In genomic region chr12:58925111-58925732, GRCh38 we compare ENCODE assay signal across 20 cellular contexts. TPM values are rescaled to one million over a fixed set of nuclear protein-coding genes. Genes with fewer than 3 reads are reported as not detected.
DNase-seq lines count a peak whose midpoint lies in the region; ATAC-seq, FAIRE-seq and TF ChIP-seq lines count a peak whose summit lies in the region.
"Had no signal": no experiment of that assay in that cellular context is flagged by ENCODE, and none has a peak within 500 bp of the region (broad histone marks: within the 10 kb centered on the region; RNA-seq: fewer than 3 reads in every experiment).

No MANE protein-coding gene starts in this region.

- intact Hi-C loops in Caco-2 (cut with micrococcal nuclease; ENCODE audit: unreplicated experiment): loop anchor here (2.0 to 10.0 kb wide), 2 partner anchors 230 to 508 kb away; no protein-coding TSS in a partner anchor
- intact Hi-C loops in CD14-positive monocyte (cut with micrococcal nuclease): no loop called here

- DNase-seq in Caco-2 (peak; percentile 44 to 52), RCC 7860 (ENCODE audit: low spot score) (peak; percentile 7), endothelial cell (ENCODE audit: low spot score) (no peak), urothelium cell line (ENCODE audit: low spot score) (no peak), NCI-H2029 (lab: John Stamatoyannopoulos, UW) (no peak), CD14-positive monocyte (ENCODE audit: low spot score) (no peak)
- DNase-seq: activated CD4-positive, alpha-beta T cell treated with anti-CD3 and anti-CD28 coated beads, Interleukin-2, amount 10 ng/mL, durations not matched to agents 7 days and 5 days; activated T-cell treated with anti-CD3 and anti-CD28 coated beads, Interleukin-2, amount 50 U/mL, for 24 hours; CD8-positive, alpha-beta T cell; gastrocnemius medialis; NK-92 treated with Interleukin-12 subunit alpha and Interleukin-12 subunit beta, amount 100 ng/mL, for 24 hours; stimulated activated CD4-positive, alpha-beta T cell treated with anti-CD3 and anti-CD28 coated beads, Interleukin-12 subunit alpha, Interleukin-12 subunit beta, amount 100 ng/mL, for 4 hours; stimulated activated naive CD8-positive, alpha-beta T cell treated with anti-CD3 and anti-CD28 coated beads, Interleukin-15, Interleukin-2, amounts not matched to agents 100 U/mL and 50 U/mL, for 24 hours; T-helper 9 cell had no signal

- TF ChIP-seq CTCF in Caco-2 (IDR thresholded peaks at IDR 0.05; ENCODE audit: insufficient read depth in 1 of 2, low read depth in 1 of 2, low read length in 1 of 2, severe bottlenecking in 1 of 2, unreplicated experiment in 1 of 2) (no peak), endothelial cell (IDR thresholded peaks at IDR 0.05; ENCODE audit: unreplicated experiment) (no peak), CD14-positive monocyte (IDR thresholded peaks at IDR 0.05) (no peak)

- H3K4me3 Mint-ChIP-seq in Caco-2 (ENCODE audit: unreplicated experiment): peak overlapping the region; percentile 17
- H3K4me3 Mint-ChIP-seq in endothelial cell (ENCODE audit: unreplicated experiment): no peak overlapping the region
- no peak overlapping the region for H3K4me3 Mint-ChIP-seq in CD14-positive monocyte
- H3K4me3 Mint-ChIP-seq: activated CD4-positive, alpha-beta T cell treated with anti-CD3 and anti-CD28 coated beads, Interleukin-2, amount 10 ng/mL, durations not matched to agents 7 days and 5 days; activated T-cell treated with anti-CD3 and anti-CD28 coated beads, Interleukin-2, amount 50 U/mL, for 24 hours; CD8-positive, alpha-beta T cell had no signal

- H3K27ac Mint-ChIP-seq in Caco-2 (ENCODE audit: unreplicated experiment) (peak overlapping the region; percentile 55), endothelial cell (ENCODE audit: unreplicated experiment) (peak overlapping the region; percentile 55), CD14-positive monocyte (no peak overlapping the region)
- H3K27ac Mint-ChIP-seq: activated CD4-positive, alpha-beta T cell treated with anti-CD3 and anti-CD28 coated beads, Interleukin-2, amount 10 ng/mL, durations not matched to agents 7 days and 5 days; activated naive CD4-positive, alpha-beta T cell treated with anti-CD3 and anti-CD28 coated beads, Interleukin-2, amount 50 U/mL, for 72 hours; activated T-cell treated with anti-CD3 and anti-CD28 coated beads, Interleukin-2, amount 50 U/mL, for 24 hours; CD8-positive, alpha-beta T cell had no signal

- H3K4me1 ChIP-seq in Caco-2: peaks cover 39% of the 10 kb centered on the region
- peaks cover 5 to 37% of the 10 kb centered on the region in 2 donors for H3K4me1 ChIP-seq in mucosa of rectum (ENCODE audit: control insufficient read depth in 2 of 2, insufficient read depth in 2 of 2, low read length in 2 of 2)

- H3K9me3 ChIP-seq in Caco-2 (no peaks in the 10 kb centered on the region), mucosa of rectum (ENCODE audit: control insufficient read depth in 2 of 2, low read length in 2 of 2) (no peaks in the 10 kb centered on the region)
- H3K9me3 ChIP-seq: gastrocnemius medialis had no signal

- H3K27me3 ChIP-seq in Caco-2 (replicated peaks; ENCODE audit: control insufficient read depth, insufficient read depth, low read length) (no peaks in the 10 kb centered on the region), mucosa of rectum (ENCODE audit: control insufficient read depth in 2 of 2, insufficient read depth in 2 of 2, low read length in 2 of 2) (no peaks in the 10 kb centered on the region)
- H3K27me3 ChIP-seq: gastrocnemius medialis had no signal

- POLR2A ChIA-PET in Caco-2 (lab: Charles Lee): no interaction called here

- H3K9ac ChIP-seq in mucosa of rectum (ENCODE audit: low read depth in 1 of 2, low read length in 2 of 2): peak overlapping the region in 1 of 2 donors; percentile 40

- H3K9me3 Mint-ChIP-seq in Caco-2 (ENCODE audit: unreplicated experiment): no peaks in the 10 kb centered on the region
- no peaks in the 10 kb centered on the region for H3K9me3 Mint-ChIP-seq in endothelial cell (ENCODE audit: unreplicated experiment)
- H3K9me3 Mint-ChIP-seq in CD14-positive monocyte: peaks cover 0 to 12% (median 7%) of the 10 kb centered on the region in 7 donors
- H3K9me3 Mint-ChIP-seq: activated CD4-positive, alpha-beta T cell treated with anti-CD3 and anti-CD28 coated beads, Interleukin-2, amount 10 ng/mL, durations not matched to agents 7 days and 5 days; activated T-cell treated with anti-CD3 and anti-CD28 coated beads, Interleukin-2, amount 50 U/mL, for 24 hours; CD8-positive, alpha-beta T cell had no signal

- H3K4me3 ChIP-seq in Caco-2 (ENCODE audit: low read depth, low read length) (no peak overlapping the region), mucosa of rectum (ENCODE audit: low read length in 2 of 2) (no peak overlapping the region)
- H3K4me3 ChIP-seq: cardiac muscle cell, gastrocnemius medialis, GM12878 had no signal

- no TSS peak for BruUV-seq in Caco-2 (replicated peaks; lab: Mats Ljungman, UMichigan)

- peaks cover 31% of the 10 kb centered on the region for H3K4me1 Mint-ChIP-seq in Caco-2 (ENCODE audit: low read depth, unreplicated experiment)
- peaks cover 40% of the 10 kb centered on the region for H3K4me1 Mint-ChIP-seq in endothelial cell (ENCODE audit: unreplicated experiment)
- peaks cover 3% of the 10 kb centered on the region for H3K4me1 Mint-ChIP-seq in CD14-positive monocyte

- no peak for FAIRE-seq in RCC 7860 (lab: Jason Lieb, UNC)
- FAIRE-seq in urothelium cell line (lab: Jason Lieb, UNC): no peak
- FAIRE-seq: endometrium, GM12878 had no signal

- ATAC-seq in GM21360 (IDR thresholded peaks at IDR 0.05; ENCODE audit: unreplicated experiment): no peak
- ATAC-seq: activated naive CD4-positive, alpha-beta T cell treated with anti-CD3 and anti-CD28 coated beads, Interleukin-2, amount 50 U/mL, for 72 hours; CD8-positive, alpha-beta T cell; gastrocnemius medialis; GM12878; stimulated activated naive CD8-positive, alpha-beta T cell treated with anti-CD3 and anti-CD28 coated beads, Interleukin-15, Interleukin-2, amounts not matched to agents 100 U/mL and 50 U/mL, for 24 hours had no signal

- H3K27me3 Mint-ChIP-seq in Caco-2 (ENCODE audit: insufficient read depth, unreplicated experiment) (no peaks in the 10 kb centered on the region), endothelial cell (ENCODE audit: unreplicated experiment) (peaks cover 5% of the 10 kb centered on the region), CD14-positive monocyte (ENCODE audit: low read depth in 3 of 3) (peaks cover 14 to 15% (median 14%) of the 10 kb centered on the region in 3 donors)

- H3K27ac ChIP-seq in mucosa of rectum (ENCODE audit: low read depth in 2 of 2, low read length in 2 of 2): peak overlapping the region; percentile 73 to 88
- H3K27ac ChIP-seq: cardiac muscle cell, gastrocnemius medialis had no signal

- CTCF ChIA-PET in Caco-2 (lab: Charles Lee): interaction anchor here (0.6 kb wide), 1 partner anchor 136 kb away, joined by 4 read pairs; no protein-coding TSS in a partner anchor

- peaks cover 5% of the 10 kb centered on the region for H3K36me3 Mint-ChIP-seq in Caco-2 (ENCODE audit: insufficient read depth, unreplicated experiment)
- no peaks in the 10 kb centered on the region for H3K36me3 Mint-ChIP-seq in endothelial cell (ENCODE audit: low read depth, unreplicated experiment)
- no peaks in the 10 kb centered on the region for H3K36me3 Mint-ChIP-seq in CD14-positive monocyte
- H3K36me3 Mint-ChIP-seq: activated naive CD4-positive, alpha-beta T cell treated with anti-CD3 and anti-CD28 coated beads, Interleukin-2, amount 50 U/mL, for 72 hours; CD8-positive, alpha-beta T cell had no signal

- no peaks in the 10 kb centered on the region for H3K36me3 ChIP-seq in Caco-2 (ENCODE audit: control insufficient read depth, insufficient read depth, low read length)
- no peaks in the 10 kb centered on the region for H3K36me3 ChIP-seq in mucosa of rectum (ENCODE audit: control insufficient read depth in 2 of 2, insufficient read depth in 2 of 2, low read length in 2 of 2)
- H3K36me3 ChIP-seq: cardiac muscle cell, gastrocnemius medialis had no signal

RNA-seq across cellular contexts. Expression of gene LRIG3, which starts 4.9 kb away (rescaled TPM):
- 19.1 and 19.8 TPM in 2 replicates for total RNA-seq in Caco-2 (2022)
- total RNA-seq in endothelial cell (ENCODE audit: unreplicated experiment): 103 TPM
- polyA plus RNA-seq in CD14-positive monocyte: not detected
- total RNA-seq: activated CD4-positive, alpha-beta T cell treated with anti-CD3 and anti-CD28 coated beads, Interleukin-2, amount 10 ng/mL, durations not matched to agents 7 days and 5 days; activated naive CD4-positive, alpha-beta T cell treated with anti-CD3 and anti-CD28 coated beads, Interleukin-2, amount 50 U/mL, for 72 hours; CD8-positive, alpha-beta T cell had no signal

Comparison
In these comparisons a context has a peak if more than half of its experiments do, and no peak if none do; other contexts are left out.
1. DNase-seq: peak in Caco-2 (2 of 2) and RCC 7860 (single experiment); none in endothelial cell (single experiment), urothelium cell line (single experiment), NCI-H2029 (single experiment) and CD14-positive monocyte (single experiment).
2. H3K27ac Mint-ChIP-seq: peak in Caco-2 (single experiment) and endothelial cell (single experiment); none in CD14-positive monocyte (0 of 7).